13 cellular contexts compared by ENCODE assay signal in the genomic region with DNA sequence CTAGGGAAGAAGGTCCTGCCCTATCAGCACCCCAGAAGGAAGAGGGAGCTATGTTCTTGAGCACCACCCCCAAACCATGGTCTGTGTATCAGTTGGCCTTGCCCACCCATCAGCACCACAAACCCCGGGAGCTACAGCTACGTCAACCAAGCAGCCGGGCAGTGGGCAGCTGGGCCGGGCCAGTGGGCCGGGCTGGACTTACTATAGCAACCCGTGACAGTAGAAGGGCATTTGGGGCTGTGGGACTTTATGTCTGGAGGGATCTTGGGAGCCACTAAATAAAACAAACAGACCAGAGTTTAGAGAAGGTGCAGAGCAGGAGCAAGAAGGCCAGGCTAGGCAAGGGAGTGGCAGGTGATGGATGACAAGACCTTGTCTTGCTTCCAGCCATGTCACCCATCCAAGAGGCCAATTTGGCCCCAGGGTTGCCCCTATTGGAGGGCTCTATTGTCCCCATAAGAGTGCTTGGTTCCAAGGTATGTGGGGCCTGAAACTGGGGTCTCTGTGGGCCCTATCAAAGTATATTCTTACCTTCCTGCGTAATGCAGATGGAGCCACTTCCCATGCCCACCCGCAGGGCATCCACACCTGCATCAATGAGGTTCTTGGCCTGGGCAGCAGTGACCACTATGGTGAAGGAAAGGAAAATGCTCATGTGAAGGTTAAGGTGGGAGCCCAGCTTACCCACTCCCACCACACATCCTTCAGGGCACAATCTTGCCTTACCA. TPM values are rescaled to one million over a fixed set of nuclear protein-coding genes. Genes with fewer than 3 reads are reported as not detected.
DNase-seq lines count a peak whose midpoint lies in the region; ATAC-seq and TF ChIP-seq lines count a peak whose summit lies in the region.
"Had no signal": no experiment of that assay in that cellular context is flagged by ENCODE, and none has a peak within 500 bp of the region (broad histone marks: within the 10 kb centered on the region; RNA-seq: fewer than 3 reads in every experiment).

No MANE protein-coding gene starts in this region.

- TF ChIP-seq CTCF in CD4-positive, alpha-beta T cell (IDR thresholded peaks at IDR 0.05) = no peak
- TF ChIP-seq CTCF in natural killer cell (IDR thresholded peaks at IDR 0.05) = no peak

- POLR2A ChIA-PET in CD4-positive, alpha-beta T cell (lab: Charles Lee) = interaction anchor here (0.8 to 12.0 kb wide), 4 partner anchors 19 to 314 kb away, joined by 3 to 331 read pairs (median 6); partner anchors contain the start of genes QRICH1, USP4 and WDR6
- POLR2A ChIA-PET in HEK293T (lab: Yijun Ruan, JAX) = interaction anchor here (0.6 to 9.9 kb wide), 5 partner anchors 12 to 95 kb away, joined by 3 to 77 read pairs (median 21); partner anchors contain the start of genes P4HTM, QRICH1, USP19 and WDR6

- H3K36me3 Mint-ChIP-seq in CD4-positive, alpha-beta T cell (ENCODE audit: low read depth) = peaks cover 83% of the 10 kb centered on the region
- H3K36me3 Mint-ChIP-seq in activated T-helper 2 cell treated with anti-CD3 and anti-CD28 coated beads, Interferon-gamma antibody, Interleukin-2, Interleukin-4, amounts not matched to agents 10 μg/mL and 5 μg/mL and 100 μg/mL, durations not matched to agents 14 hours and 24 hours and 36 hours (ENCODE audit: low read depth) = peaks cover 83% of the 10 kb centered on the region
- no peaks in the 10 kb centered on the region for H3K36me3 Mint-ChIP-seq in natural killer cell

- no peaks in the 10 kb centered on the region for H3K27me3 Mint-ChIP-seq in CD4-positive, alpha-beta T cell
- H3K27me3 Mint-ChIP-seq in activated T-helper 2 cell treated with anti-CD3 and anti-CD28 coated beads, Interferon-gamma antibody, Interleukin-2, Interleukin-4, amounts not matched to agents 10 μg/mL and 5 μg/mL and 100 μg/mL, durations not matched to agents 14 hours and 24 hours and 36 hours (ENCODE audit: low read depth) = no peaks in the 10 kb centered on the region
- no peaks in the 10 kb centered on the region for H3K27me3 Mint-ChIP-seq in natural killer cell (ENCODE audit: low read depth in 2 of 2)

- ATAC-seq in CD4-positive, alpha-beta T cell (ENCODE audit: poor library complexity) = no peak
- ATAC-seq in natural killer cell = no peak
- no peak for ATAC-seq in HG02852 (IDR thresholded peaks at IDR 0.05; ENCODE audit: unreplicated experiment)
- ATAC-seq: CD8-positive, alpha-beta T cell had no signal

- intact Hi-C loops in CD4-positive, alpha-beta T cell (cut with DNase I, micrococcal nuclease) = loop anchor here in 1 of 2 experiments (5.0 to 10.0 kb wide), 3 partner anchors 309 to 909 kb away; partner anchors contain the start of genes APEH and IP6K2
- intact Hi-C loops in activated T-helper 2 cell treated with anti-CD3 and anti-CD28 coated beads, Interferon-gamma antibody, Interleukin-2, Interleukin-4, amounts not matched to agents 10 μg/mL and 5 μg/mL and 100 μg/mL, durations not matched to agents 14 hours and 24 hours and 36 hours (cut with micrococcal nuclease) = loop anchor here (10.0 kb wide), 1 partner anchor 389 kb away; the partner anchor contains the start of genes RHOA and TCTA
- intact Hi-C loops in natural killer cell (cut with micrococcal nuclease) = no loop called here

- H3K4me1 Mint-ChIP-seq in CD4-positive, alpha-beta T cell (ENCODE audit: low read depth) = peaks cover 46% of the 10 kb centered on the region
- H3K4me1 Mint-ChIP-seq in activated T-helper 2 cell treated with anti-CD3 and anti-CD28 coated beads, Interferon-gamma antibody, Interleukin-2, Interleukin-4, amounts not matched to agents 10 μg/mL and 5 μg/mL and 100 μg/mL, durations not matched to agents 14 hours and 24 hours and 36 hours (ENCODE audit: low read depth) = peaks cover 42% of the 10 kb centered on the region
- H3K4me1 Mint-ChIP-seq in natural killer cell = peaks cover 38 to 52% of the 10 kb centered on the region in 2 donors

- peak overlapping the region; percentile 93 for H3K27ac Mint-ChIP-seq in CD4-positive, alpha-beta T cell
- H3K27ac Mint-ChIP-seq in activated T-helper 2 cell treated with anti-CD3 and anti-CD28 coated beads, Interferon-gamma antibody, Interleukin-2, Interleukin-4, amounts not matched to agents 10 μg/mL and 5 μg/mL and 100 μg/mL, durations not matched to agents 14 hours and 24 hours and 36 hours = peak overlapping the region; percentile 31
- H3K27ac Mint-ChIP-seq in natural killer cell = peak overlapping the region; percentile 71 to 95
- H3K27ac Mint-ChIP-seq: CD8-positive, alpha-beta T cell had no signal

- no peak for DNase-seq in CD4-positive, alpha-beta T cell
- DNase-seq in HEK293T (ENCODE audit: extremely low spot score) (no peak), natural killer cell (no peak), NCI-H2227 (lab: John Stamatoyannopoulos, UW; ENCODE audit: unreplicated experiment) (no peak), NCI-H2171 (lab: John Stamatoyannopoulos, UW) (no peak)
- DNase-seq in activated T-helper 2 cell treated with anti-CD3 and anti-CD28 coated beads, Interferon-gamma antibody, Interleukin-2, Interleukin-4, amounts not matched to agents 10 μg/mL and 5 μg/mL and 100 μg/mL, durations not matched to agents 14 hours and 24 hours and 36 hours (ENCODE audit: low spot score) = no peak
- DNase-seq in effector CD4-positive, alpha-beta T cell = no peak
- DNase-seq: CD8-positive, alpha-beta T cell; midbrain; NCI-H1105 treated with DMSO at 0.1 percent for 48 hours; retina; SHP77 had no signal

- no peaks in the 10 kb centered on the region for H3K27me3 ChIP-seq in CD4-positive, alpha-beta T cell (ENCODE audit: control insufficient read depth, insufficient read depth, low read length)

- H3K27ac ChIP-seq in CD4-positive, alpha-beta T cell (ENCODE audit: low read depth, low read length) = no peak overlapping the region

- CTCF ChIA-PET in CD4-positive, alpha-beta T cell (lab: Charles Lee) = interaction anchor here (1.4 kb wide), 1 partner anchor 38 kb away, joined by 7 read pairs; no protein-coding TSS in a partner anchor
- CTCF ChIA-PET in HEK293T (lab: Yijun Ruan, JAX) = no interaction called here

- H3K4me3 Mint-ChIP-seq in CD4-positive, alpha-beta T cell = peak overlapping the region; percentile 63
- H3K4me3 Mint-ChIP-seq in activated T-helper 2 cell treated with anti-CD3 and anti-CD28 coated beads, Interferon-gamma antibody, Interleukin-2, Interleukin-4, amounts not matched to agents 10 μg/mL and 5 μg/mL and 100 μg/mL, durations not matched to agents 14 hours and 24 hours and 36 hours (ENCODE audit: low read depth) = peak overlapping the region; percentile 10
- H3K4me3 Mint-ChIP-seq in natural killer cell = no peak overlapping the region
- H3K4me3 Mint-ChIP-seq: CD8-positive, alpha-beta T cell had no signal

- H3K9me3 Mint-ChIP-seq in CD4-positive, alpha-beta T cell = no peaks in the 10 kb centered on the region
- no peaks in the 10 kb centered on the region for H3K9me3 Mint-ChIP-seq in activated T-helper 2 cell treated with anti-CD3 and anti-CD28 coated beads, Interferon-gamma antibody, Interleukin-2, Interleukin-4, amounts not matched to agents 10 μg/mL and 5 μg/mL and 100 μg/mL, durations not matched to agents 14 hours and 24 hours and 36 hours
- H3K9me3 Mint-ChIP-seq in natural killer cell = no peaks in the 10 kb centered on the region
- H3K9me3 Mint-ChIP-seq: CD8-positive, alpha-beta T cell had no signal

- no peaks in the 10 kb centered on the region for H3K9me3 ChIP-seq in CD4-positive, alpha-beta T cell (ENCODE audit: control insufficient read depth, low read length)

TF ChIP-seq in HEK293T, 16 proteins besides CTCF, POLR2A, EP300 and RAD21:
- TF ChIP-seq SP1 (IDR thresholded peaks at IDR 0.05) = no peak
- 0 out of 2 replicates have a peak, but pooled peaks have one; percentile 8 for TF ChIP-seq ELF4 (IDR thresholded peaks at IDR 0.05)

RNA-seq across cellular contexts. Expression of gene IMPDH2, which starts 3.2 kb away (rescaled TPM):
- total RNA-seq in CD4-positive, alpha-beta T cell = 100 to 1,000 TPM; 133 to 135 TPM
- 412 and 416 TPM in 2 replicates for total RNA-seq in activated T-helper 2 cell treated with anti-CD3 and anti-CD28 coated beads, Interferon-gamma antibody, Interleukin-2, Interleukin-4, amounts not matched to agents 10 μg/mL and 5 μg/mL and 100 μg/mL, durations not matched to agents 14 hours and 24 hours and 36 hours
- 10 to 100 TPM; 45.6 to 85.7 (median 50.0) TPM for total RNA-seq in natural killer cell

RNA-seq across cellular contexts. Expression of gene NDUFAF3, which starts 4.0 kb away (rescaled TPM):
- 10 to 100 TPM; 52.7 to 53.2 TPM for total RNA-seq in CD4-positive, alpha-beta T cell
- total RNA-seq in activated T-helper 2 cell treated with anti-CD3 and anti-CD28 coated beads, Interferon-gamma antibody, Interleukin-2, Interleukin-4, amounts not matched to agents 10 μg/mL and 5 μg/mL and 100 μg/mL, durations not matched to agents 14 hours and 24 hours and 36 hours = 118 and 120 TPM in 2 replicates
- 10 to 100 TPM; 51.0 to 72.9 (median 66.1) TPM for total RNA-seq in natural killer cell

RNA-seq across cellular contexts. Expression of gene DALRD3, which starts 7.6 kb away (rescaled TPM):
- total RNA-seq in CD4-positive, alpha-beta T cell = 10 to 100 TPM; 15.1 to 15.6 TPM
- 30.4 and 30.5 TPM in 2 replicates for total RNA-seq in activated T-helper 2 cell treated with anti-CD3 and anti-CD28 coated beads, Interferon-gamma antibody, Interleukin-2, Interleukin-4, amounts not matched to agents 10 μg/mL and 5 μg/mL and 100 μg/mL, durations not matched to agents 14 hours and 24 hours and 36 hours
- total RNA-seq in natural killer cell = 10 to 100 TPM; 16.8 to 20.1 (median 18.0) TPM

RNA-seq across cellular contexts. Expression of gene WDR6, which starts 18.8 kb away (rescaled TPM):
- 100 to 1,000 TPM; 132 to 134 TPM for total RNA-seq in CD4-positive, alpha-beta T cell
- 161 and 167 TPM in 2 replicates for total RNA-seq in activated T-helper 2 cell treated with anti-CD3 and anti-CD28 coated beads, Interferon-gamma antibody, Interleukin-2, Interleukin-4, amounts not matched to agents 10 μg/mL and 5 μg/mL and 100 μg/mL, durations not matched to agents 14 hours and 24 hours and 36 hours
- 100 to 1,000 TPM; 113 to 167 (median 129) TPM for total RNA-seq in natural killer cell

RNA-seq across cellular contexts. Expression of gene P4HTM, which starts 35.9 kb away (rescaled TPM):
- total RNA-seq in CD4-positive, alpha-beta T cell = 10 to 100 TPM; 45.9 to 47.0 TPM
- total RNA-seq in activated T-helper 2 cell treated with anti-CD3 and anti-CD28 coated beads, Interferon-gamma antibody, Interleukin-2, Interleukin-4, amounts not matched to agents 10 μg/mL and 5 μg/mL and 100 μg/mL, durations not matched to agents 14 hours and 24 hours and 36 hours = 37.8 and 39.1 TPM in 2 replicates
- total RNA-seq in natural killer cell = 10 to 100 TPM; 28.8 to 31.3 (median 30.6) TPM

Comparison
In these comparisons a context has a peak if more than half of its experiments do, and no peak if none do; other contexts are left out.
1. H3K27ac Mint-ChIP-seq: peak in every context shown above with its lines; median percentile 93 in CD4-positive, alpha-beta T cell; 83 in natural killer cell; 31 in activated T-helper 2 cell treated with anti-CD3 and anti-CD28 coated beads, Interferon-gamma antibody, Interleukin-2, Interleukin-4, amounts not matched to agents 10 μg/mL and 5 μg/mL and 100 μg/mL, durations not matched to agents 14 hours and 24 hours and 36 hours.